ENCODE assay signal across 8 cellular contexts in genomic region chr16:87517610-87518429, GRCh38. TPM values are rescaled to one million over a fixed set of nuclear protein-coding genes. Genes with fewer than 3 reads are reported as not detected.
DNase-seq lines count a peak whose midpoint lies in the region; FAIRE-seq and TF ChIP-seq lines count a peak whose summit lies in the region.
"Not testable (repeated sequence)": the region's sequence is repeated elsewhere in the genome, so short reads cannot be mapped to it uniquely, and the experiment has no call there.

No MANE protein-coding gene starts in this region.

- not testable (repeated sequence) for H3K9me1 ChIP-seq in keratinocyte (ENCODE audit: control insufficient read depth, extremely low read depth, insufficient read depth, low read length)

- peak; percentile 65 for DNase-seq in GM03348 (ENCODE audit: low spot score)
- peak; percentile 30 for DNase-seq in UCSD-AML1 (lab: John Stamatoyannopoulos, UW; ENCODE audit: unreplicated experiment)
- peak; percentile 9 for DNase-seq in bronchial epithelial cell (ENCODE audit: low read depth)
- not testable (repeated sequence) for DNase-seq in esophagus squamous epithelium (lab: John Stamatoyannopoulos, UW); keratinocyte (ENCODE audit: low read depth, low spot score); vagina (ENCODE audit: extremely low spot score in 2 of 2)
- DNase-seq in nucleus accumbens (lab: John Stamatoyannopoulos, UW), result peak in 40 of 56 donors; percentile 9 to 87 (median 58)
- DNase-seq in stimulated activated CD4-positive, alpha-beta T cell treated with anti-CD3 and anti-CD28 coated beads, Interleukin-15, amount 100 ng/mL, for 24 hours, result peak; percentile 11

- not testable (repeated sequence) for H3K4me3 ChIP-seq in bronchial epithelial cell (ENCODE audit: low read depth, low read length); vagina
- H3K4me3 ChIP-seq in esophagus squamous epithelium (peak overlapping the region; percentile 14 to 56 (median 38)), keratinocyte (ENCODE audit: control insufficient read depth in 2 of 3, extremely low read depth in 1 of 3, insufficient read depth in 2 of 3, low read depth in 1 of 3, low read length in 3 of 3) (peak overlapping the region in 2 of 3 experiments; percentile 40 to 59)

- intact Hi-C loops in esophagus squamous epithelium (cut with DNase I); vagina (cut with DNase I): not testable (repeated sequence)

- not testable (repeated sequence) for FAIRE-seq in bronchial epithelial cell (lab: Jason Lieb, UNC); keratinocyte (lab: Jason Lieb, UNC)

- not testable (repeated sequence) for H3K36me3 ChIP-seq in bronchial epithelial cell (ENCODE audit: control insufficient read depth, insufficient read depth, low read length); esophagus squamous epithelium; keratinocyte (ENCODE audit: control insufficient read depth in 2 of 2, extremely low read depth in 1 of 2, insufficient read depth in 2 of 2, low read length in 2 of 2); vagina

- H3K79me2 ChIP-seq in keratinocyte (ENCODE audit: control insufficient read depth, insufficient read depth, low read length), result not testable (repeated sequence)

- not testable (repeated sequence) for H3K9me3 ChIP-seq in esophagus squamous epithelium; keratinocyte (ENCODE audit: control insufficient read depth, low read depth, low read length); vagina

- not testable (repeated sequence) for H4K20me1 ChIP-seq in keratinocyte (ENCODE audit: control insufficient read depth, extremely low read depth, insufficient read depth, low read length)

- peaks cover 14 to 45% (median 21%) of the 10 kb centered on the region in 3 donors for H3K4me1 ChIP-seq in esophagus squamous epithelium
- H3K4me1 ChIP-seq in keratinocyte (ENCODE audit: control insufficient read depth, extremely low read depth, insufficient read depth, low read length), result peaks cover 16% of the 10 kb centered on the region
- H3K4me1 ChIP-seq in vagina, result peaks cover 24% of the 10 kb centered on the region

- dilution Hi-C loops in keratinocyte (cut with MboI; ENCODE audit: extremely low pct_ligation_motif_present, low sequenced_read_pairs), result not testable (repeated sequence)

- WGBS in esophagus squamous epithelium, 2 donors, result 27 to 45% methylated on average over 8 to 11 of the region's 34 CpGs

- H2AFZ ChIP-seq in keratinocyte (ENCODE audit: control insufficient read depth, low read length), result peak overlapping the region; percentile 98

- TF ChIP-seq POLR2A in esophagus squamous epithelium (IDR thresholded peaks at IDR 0.05), result peak in 1 of 4 donors; percentile 7
- not testable (repeated sequence) for TF ChIP-seq POLR2A in vagina (IDR thresholded peaks at IDR 0.05)

- TF ChIP-seq CTCF in bronchial epithelial cell (IDR thresholded peaks at IDR 0.05; ENCODE audit: insufficient read depth, low read length, severe bottlenecking); esophagus squamous epithelium (IDR thresholded peaks at IDR 0.05); keratinocyte (optimal IDR thresholded peaks at IDR 0.05 in 1 of 3, IDR thresholded peaks at IDR 0.05 in 1 of 3, conservative IDR thresholded peaks at IDR 0.05 in 1 of 3; ENCODE audit: extremely low read depth in 1 of 3, insufficient read depth in 2 of 3, low read length in 3 of 3); vagina (IDR thresholded peaks at IDR 0.05): not testable (repeated sequence)

- peak overlapping the region; percentile 80 to 92 (median 88) for H3K27ac ChIP-seq in esophagus squamous epithelium
- peak overlapping the region; percentile 61 for H3K27ac ChIP-seq in keratinocyte (ENCODE audit: control insufficient read depth, insufficient read depth, low read length)
- peak overlapping the region; percentile 69 for H3K27ac ChIP-seq in vagina

- H3K27me3 ChIP-seq in bronchial epithelial cell (ENCODE audit: control insufficient read depth, insufficient read depth, low read length); esophagus squamous epithelium; keratinocyte (ENCODE audit: control insufficient read depth, extremely low read depth, insufficient read depth, low read length); vagina: not testable (repeated sequence)

- H3K4me2 ChIP-seq in keratinocyte (ENCODE audit: control insufficient read depth, extremely low read depth, insufficient read depth, low read depth, low read length), result peak overlapping the region; percentile 80

- peak overlapping the region; percentile 67 for H3K9ac ChIP-seq in keratinocyte (ENCODE audit: control insufficient read depth, extremely low read depth, insufficient read depth, low read length)

RNA-seq across cellular contexts. Expression of gene ZCCHC14, which starts 25.0 kb away (rescaled TPM):
- total RNA-seq in bronchial epithelial cell (2.9 and 4.2 TPM in 2 replicates), esophagus squamous epithelium (10 to 100 TPM in 3 of 4 donors, 1 to 10 TPM in 1; 8.3 to 19.6 (median 14.7) TPM), vagina (74.2 TPM)
- polyA plus RNA-seq in keratinocyte, result 2.8 to 3.9 TPM (median 3.6 TPM) in 3 replicates
- polyA plus RNA-seq in keratinocyte (2011; ENCODE audit: low read depth), result 2.7 TPM
- polyA plus RNA-seq in keratinocyte (2011; cell fraction: cytosol; rRNA removed), result 3.0 and 3.5 TPM in 2 replicates
- polyA plus RNA-seq in keratinocyte (2011; cell fraction: nucleus; rRNA removed), result 16.7 and 17.6 TPM in 2 replicates
- polyA plus RNA-seq in keratinocyte (2012; ENCODE audit: low replicate concordance), result 6.0 and 7.4 TPM in 2 replicates
- polyA minus RNA-seq in keratinocyte, result 4.8 to 11.9 TPM (median 5.9 TPM) in 3 replicates
- 8.2 TPM for polyA minus RNA-seq in keratinocyte (2011; cell fraction: cytosol; rRNA and poly(A)+ RNA removed)
- polyA minus RNA-seq in keratinocyte (2011; cell fraction: nucleus; rRNA and poly(A)+ RNA removed), result 10.7 and 15.2 TPM in 2 replicates
